ENCODE assay signal across 1 cellular context in the genomic region with DNA sequence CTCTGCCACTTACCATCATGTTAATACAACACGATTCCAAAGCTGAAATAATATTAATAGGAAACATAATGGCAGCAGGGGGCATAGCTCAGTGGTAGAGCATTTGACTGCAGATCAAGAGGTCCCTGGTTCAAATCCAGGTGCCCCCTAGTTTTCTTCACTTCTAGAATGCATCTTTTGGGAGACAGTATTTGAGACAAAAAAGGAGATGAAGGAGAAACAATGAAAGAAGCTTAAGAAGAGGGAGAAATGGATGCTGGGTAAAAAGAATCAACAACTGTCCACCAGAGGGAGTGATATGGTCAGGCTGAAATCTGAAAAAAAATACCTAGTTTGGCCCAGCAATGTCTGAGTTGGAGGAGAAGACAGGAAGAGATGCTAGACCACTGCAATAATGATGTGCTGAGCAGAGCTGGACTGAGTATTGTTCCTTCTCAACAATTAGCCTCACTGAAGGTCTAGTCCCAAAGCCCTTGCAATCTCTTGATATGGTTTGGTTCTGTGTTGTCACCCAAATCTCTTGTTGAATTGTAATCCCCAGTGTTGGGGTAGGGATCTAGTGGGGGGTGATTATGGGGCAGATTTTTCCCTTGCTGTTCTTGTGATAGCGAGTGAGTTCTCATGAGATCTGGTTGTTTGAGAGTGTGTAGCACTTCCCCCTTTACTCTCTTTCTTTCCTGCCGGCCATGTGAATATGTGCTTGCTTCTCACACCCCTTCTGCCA.
TF ChIP-seq lines count a peak whose summit lies in the region.

No MANE protein-coding gene starts in this region.

TF ChIP-seq in A549, 52 proteins besides CTCF, POLR2A, EP300 and RAD21 (continued from another document):
- TF ChIP-seq GATA3 (IDR thresholded peaks at IDR 0.05; ENCODE audit: borderline replicate concordance) (no peak), HOXA7 (CRISPR knock-in tag; IDR thresholded peaks at IDR 0.05) (peak; percentile 28; the same call in 1 of the 2 replicates), NFE2L2 (conservative IDR thresholded peaks at IDR 0.05; ENCODE audit: low read length) (no peak), ZC3H11A (IDR thresholded peaks at IDR 0.05) (no peak), NR3C1 (IDR thresholded peaks at IDR 0.05) (no peak), MYC (IDR thresholded peaks at IDR 0.05; ENCODE audit: borderline replicate concordance, low read length) (no peak)
- TF ChIP-seq, protein P1, sequence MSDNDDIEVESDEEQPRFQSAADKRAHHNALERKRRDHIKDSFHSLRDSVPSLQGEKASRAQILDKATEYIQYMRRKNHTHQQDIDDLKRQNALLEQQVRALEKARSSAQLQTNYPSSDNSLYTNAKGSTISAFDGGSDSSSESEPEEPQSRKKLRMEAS (IDR thresholded peaks at IDR 0.05): no peak
